Comparison of ENCODE assay signal across 8 cellular contexts in the genomic region with DNA sequence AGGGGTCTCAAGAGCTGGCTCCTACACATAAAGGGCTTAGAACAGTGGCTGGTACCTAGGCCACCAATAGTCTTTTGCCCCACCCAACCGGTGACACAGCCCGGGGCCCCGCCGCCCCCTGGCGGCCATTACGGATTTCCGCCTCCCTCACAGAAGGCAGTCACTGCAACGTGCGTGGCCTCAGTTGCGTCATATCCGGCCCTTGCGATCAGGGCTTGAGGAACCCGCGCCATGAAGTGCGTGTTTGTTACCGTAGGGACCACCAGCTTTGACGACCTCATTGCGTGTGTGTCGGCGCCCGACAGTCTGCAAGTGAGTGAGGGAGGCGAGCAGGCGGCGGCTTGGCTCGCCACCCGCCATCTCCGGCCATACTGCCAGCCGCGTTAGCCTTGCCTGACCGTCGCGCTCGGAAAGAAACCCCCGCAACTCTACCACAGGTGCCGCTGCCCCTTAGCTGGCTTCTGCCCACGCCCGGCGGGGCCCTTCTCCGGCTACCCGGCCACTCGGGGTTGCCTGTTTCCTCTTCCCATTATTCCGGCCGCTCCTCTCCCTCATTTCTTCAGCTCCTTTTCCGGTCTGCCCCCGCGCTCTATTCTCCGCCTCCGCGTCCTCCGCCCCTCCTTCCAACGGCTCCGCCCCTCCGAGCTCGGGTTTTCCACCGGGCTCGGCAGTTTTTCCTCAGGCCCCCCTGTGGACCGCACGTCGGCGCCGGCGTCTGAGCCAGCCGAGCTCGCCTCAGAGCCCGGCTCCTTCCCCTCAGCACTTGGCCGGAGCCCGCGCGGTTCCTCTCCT. TPM values are rescaled to one million over a fixed set of nuclear protein-coding genes. Genes with fewer than 3 reads are reported as not detected.
DNase-seq lines count a peak whose midpoint lies in the region; ATAC-seq and TF ChIP-seq lines count a peak whose summit lies in the region.

Gene ALG13 (plus strand): TSS at position 183 of the 792 bp plus-strand sequence. CDS start 49 bp downstream, at position 232.

- no peaks in the 10 kb centered on the region for H3K79me2 ChIP-seq in parathyroid adenoma

- H3K4me1 ChIP-seq in adipocyte (ENCODE audit: control insufficient read depth, insufficient read depth, low read length), result peaks cover 5% of the 10 kb centered on the region
- no peaks in the 10 kb centered on the region for H3K4me1 ChIP-seq in cardiac muscle cell (ENCODE audit: low read depth)
- H3K4me1 ChIP-seq in parathyroid adenoma, result peaks cover 2% of the 10 kb centered on the region
- peaks cover 0 to 8% (median 0%) of the 10 kb centered on the region in 4 donors for H3K4me1 ChIP-seq in tibial nerve

- DNase-seq in NCI-H1417 treated with DMSO at 0.1 percent for 48 hours (lab: John Stamatoyannopoulos, UW) (peak; percentile 51), SW480 (ENCODE audit: low spot score) (peak; percentile 83), adipocyte (ENCODE audit: low read depth) (peak; percentile 93), cardiac muscle cell (ENCODE audit: low read depth in 1 of 2, low spot score in 1 of 2) (peak; percentile 95), tibial nerve (ENCODE audit: low spot score in 2 of 2) (peak; percentile 68 to 77)

- peak within 1 kb of the TSS; percentile 96 for H2AFZ ChIP-seq in parathyroid adenoma

- TF ChIP-seq CTCF in GM12875 (IDR thresholded peaks at IDR 0.05; ENCODE audit: borderline replicate concordance, insufficient read depth, low read depth, low read length) (peak; percentile 64), cardiac muscle cell (IDR thresholded peaks at IDR 0.05; ENCODE audit: low read depth, low read length) (peak; percentile 72), parathyroid adenoma (IDR thresholded peaks at IDR 0.05) (peak; percentile 82), tibial nerve (IDR thresholded peaks at IDR 0.05) (peak; percentile 62 to 82 (median 68))

- no peaks in the 10 kb centered on the region for H3K9me3 ChIP-seq in adipocyte (ENCODE audit: control insufficient read depth, low read length)
- no peaks in the 10 kb centered on the region for H3K9me3 ChIP-seq in cardiac muscle cell (ENCODE audit: low read depth)
- H3K9me3 ChIP-seq in parathyroid adenoma (ENCODE audit: control insufficient read depth, low read length), result no peaks in the 10 kb centered on the region
- no peaks in the 10 kb centered on the region for H3K9me3 ChIP-seq in tibial nerve

- peak in 1 of 2 donors; percentile 70 for TF ChIP-seq POLR2A in tibial nerve (IDR thresholded peaks at IDR 0.05)

- H3K36me3 ChIP-seq in adipocyte (ENCODE audit: control insufficient read depth, insufficient read depth, low read length, severe bottlenecking) (peaks cover 23% of the 10 kb centered on the region), cardiac muscle cell (peaks cover 6% of the 10 kb centered on the region), parathyroid adenoma (ENCODE audit: control insufficient read depth, insufficient read depth, low read length) (no peaks in the 10 kb centered on the region), tibial nerve (peaks cover 0 to 5% (median 0%) of the 10 kb centered on the region in 3 donors)

- peak; percentile 44 to 81 for TF ChIP-seq EP300 in tibial nerve (IDR thresholded peaks at IDR 0.05)

- peak within 1 kb of the TSS; percentile 97 for H3K9ac ChIP-seq in adipocyte (ENCODE audit: low read length)
- H3K9ac ChIP-seq in parathyroid adenoma, result peak within 1 kb of the TSS; percentile 80

- no peaks in the 10 kb centered on the region for H3K27me3 ChIP-seq in adipocyte (replicated peaks; ENCODE audit: control insufficient read depth, insufficient read depth, low read length)
- H3K27me3 ChIP-seq in cardiac muscle cell, result no peaks in the 10 kb centered on the region
- no peaks in the 10 kb centered on the region for H3K27me3 ChIP-seq in parathyroid adenoma (ENCODE audit: control insufficient read depth, insufficient read depth, low read length)
- peaks cover 0 to 18% of the 10 kb centered on the region in 2 donors for H3K27me3 ChIP-seq in tibial nerve

- 2 to 22% methylated on average over 27 to 69 of the region's 69 CpGs for WGBS in tibial nerve, 2 donors

- peak within 1 kb of the TSS; percentile 72 for H3K4me2 ChIP-seq in parathyroid adenoma (ENCODE audit: low read length)

- peak; percentile 99 for ATAC-seq in HG02798 (IDR thresholded peaks at IDR 0.05; ENCODE audit: poor library complexity, unreplicated experiment)

- H3K4me3 ChIP-seq in GM12875 (ENCODE audit: low read depth, low read length) (peak within 1 kb of the TSS; percentile 94), adipocyte (ENCODE audit: low read length) (peak within 1 kb of the TSS; percentile 91), cardiac muscle cell (peak within 1 kb of the TSS; percentile 60), parathyroid adenoma (ENCODE audit: low read depth, low read length) (peak within 1 kb of the TSS; percentile 88), tibial nerve (peak within 1 kb of the TSS; percentile 62 to 77 (median 64))

- H3K27ac ChIP-seq in cardiac muscle cell (peak within 1 kb of the TSS; percentile 95), parathyroid adenoma (peak within 1 kb of the TSS; percentile 97), tibial nerve (peak within 1 kb of the TSS; percentile 92 to 99 (median 98))

RNA-seq across cellular contexts. Expression of gene ALG13, which starts in this region (rescaled TPM):
- total RNA-seq in cardiac muscle cell (25.4 and 33.5 TPM in 2 replicates), tibial nerve (10 to 100 TPM; 38.4 to 82.8 (median 53.2) TPM)
- 43.6 and 48.9 TPM in 2 replicates for polyA plus RNA-seq in cardiac muscle cell

Comparison
In these comparisons a context has a peak if more than half of its experiments do, and no peak if none do; other contexts are left out.
1. Peak in every context shown above with its lines: DNase-seq, ATAC-seq, H3K4me3 ChIP-seq and H3K27ac ChIP-seq.